ENCODE assay signal across 10 cellular contexts in genomic region chr3:177905895-177906511, GRCh38.
DNase-seq lines count a peak whose midpoint lies in the region; ATAC-seq and TF ChIP-seq lines count a peak whose summit lies in the region.
"Had no signal": no experiment of that assay in that cellular context is flagged by ENCODE, and none has a peak within 500 bp of the region (broad histone marks: within the 10 kb centered on the region; RNA-seq: fewer than 3 reads in every experiment).

No MANE protein-coding gene starts in this region.

- DNase-seq in HuH-7 (ENCODE audit: low spot score): peak; percentile 42
- no peak for DNase-seq in coronary artery (ENCODE audit: low spot score)
- no peak for DNase-seq in lower lobe of right lung
- DNase-seq in thoracic aorta (ENCODE audit: low spot score): no peak
- DNase-seq in BE2C: no peak
- DNase-seq in SKM-1 treated with dmso at 0.1 percent for 144 hours (lab: John Stamatoyannopoulos, UW; ENCODE audit: unreplicated experiment): no peak
- DNase-seq in NCI-H1436 (lab: John Stamatoyannopoulos, UW): no peak
- DNase-seq: activated CD4-positive, CD25-positive, alpha-beta regulatory T cell had no signal

- H3K4me1 ChIP-seq in lower lobe of right lung: peaks cover 22% of the 10 kb centered on the region
- peaks cover 25 to 51% of the 10 kb centered on the region in 2 donors for H3K4me1 ChIP-seq in thoracic aorta (ENCODE audit: control insufficient read depth in 1 of 2, low read depth in 2 of 2)
- H3K4me1 ChIP-seq in BE2C: no peaks in the 10 kb centered on the region

- H3K4me3 ChIP-seq in coronary artery (no peak overlapping the region), lower lobe of right lung (no peak overlapping the region), thoracic aorta (peak overlapping the region; percentile 26), BE2C (ENCODE audit: low read depth, low read length) (no peak overlapping the region)
- H3K4me3 ChIP-seq: K562 had no signal

- ATAC-seq in lower lobe of right lung (peak; percentile 69 to 93), thoracic aorta (ENCODE audit: insufficient number of reproducible peaks, low FRiP score, low read depth) (peak; percentile 96), GM18498 (IDR thresholded peaks at IDR 0.05; ENCODE audit: unreplicated experiment) (no peak)
- ATAC-seq: K562 had no signal

- H3K9me3 ChIP-seq in lower lobe of right lung (peaks cover under 1% of the 10 kb centered on the region), thoracic aorta (no peaks in the 10 kb centered on the region), BE2C (no peaks in the 10 kb centered on the region)

- H3K27ac ChIP-seq in coronary artery (peak overlapping the region; percentile 8 to 83), lower lobe of right lung (peak overlapping the region; percentile 71), thoracic aorta (peak overlapping the region; percentile 70 to 75)

- H3K36me3 ChIP-seq in lower lobe of right lung (no peaks in the 10 kb centered on the region), thoracic aorta (no peaks in the 10 kb centered on the region), BE2C (no peaks in the 10 kb centered on the region)

- H3K27me3 ChIP-seq in lower lobe of right lung (ENCODE audit: low read depth): no peaks in the 10 kb centered on the region
- no peaks in the 10 kb centered on the region for H3K27me3 ChIP-seq in thoracic aorta (replicated peaks; ENCODE audit: insufficient read depth)
- H3K27me3 ChIP-seq in BE2C: no peaks in the 10 kb centered on the region

- intact Hi-C loops in lower lobe of right lung (cut with DNase I): no loop called here

- TF ChIP-seq CTCF in coronary artery (IDR thresholded peaks at IDR 0.05) (no peak), lower lobe of right lung (IDR thresholded peaks at IDR 0.05) (no peak), thoracic aorta (IDR thresholded peaks at IDR 0.05) (peak; percentile 34), BE2C (IDR thresholded peaks at IDR 0.05; ENCODE audit: low read depth, low read length) (no peak)
